In the genomic region with DNA sequence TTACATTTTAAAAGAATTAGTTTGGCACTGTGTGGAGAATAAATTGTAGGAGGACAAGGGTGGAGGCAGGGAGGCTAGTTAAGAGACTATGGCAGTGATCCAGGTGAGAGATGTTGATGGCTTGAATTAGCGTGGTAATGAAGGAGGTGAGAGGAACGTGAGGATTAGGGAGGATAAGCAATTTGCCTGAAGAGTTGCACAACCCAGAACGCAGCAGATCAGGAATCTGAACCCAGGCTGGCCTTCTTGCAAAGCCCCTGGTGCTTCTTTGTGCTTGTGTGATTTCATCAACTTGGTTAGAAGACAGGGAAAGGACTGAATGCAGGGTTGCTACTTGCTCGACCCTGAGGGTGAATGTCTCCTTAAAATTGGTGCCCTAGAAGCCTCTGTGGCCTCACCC, we compare ENCODE assay signal across 15 cellular contexts. TPM values are rescaled to one million over a fixed set of nuclear protein-coding genes. Genes with fewer than 3 reads are reported as not detected.
A peak's percentile ranks its signal among the peaks of the same experiment; 100 is the strongest.
DNase-seq lines count a peak whose midpoint lies in the region; ATAC-seq and TF ChIP-seq lines count a peak whose summit lies in the region.
"Had no signal": no experiment of that assay in that cellular context is flagged by ENCODE, and none has a peak within 500 bp of the region (broad histone marks: within the 10 kb centered on the region; RNA-seq: fewer than 3 reads in every experiment).

No MANE protein-coding gene starts in this region.

- H3K4me2 ChIP-seq in hepatocyte: no peak overlapping the region
- H3K4me2 ChIP-seq: BLaER1, GM23338 had no signal

- no peaks in the 10 kb centered on the region for H3K79me2 ChIP-seq in hepatocyte

- no peaks in the 10 kb centered on the region for H3K9me3 ChIP-seq in HUES64 (ENCODE audit: insufficient read depth, low read depth, low read length)
- no peaks in the 10 kb centered on the region for H3K9me3 ChIP-seq in WERI-Rb-1 (ENCODE audit: severe bottlenecking)
- H3K9me3 ChIP-seq in hepatocyte (ENCODE audit: low read depth): no peaks in the 10 kb centered on the region
- H3K9me3 ChIP-seq: BLaER1, Caco-2 had no signal

- no peaks in the 10 kb centered on the region for H3K27me3 ChIP-seq in HUES64 (ENCODE audit: insufficient read depth, low read length)
- H3K27me3 ChIP-seq in WERI-Rb-1 (ENCODE audit: insufficient read depth, low read depth, severe bottlenecking): no peaks in the 10 kb centered on the region
- H3K27me3 ChIP-seq in hepatocyte: no peaks in the 10 kb centered on the region
- H3K27me3 ChIP-seq: BLaER1 had no signal

- H3K4me3 ChIP-seq in HUES64 (ENCODE audit: low read length): no peak overlapping the region
- no peak overlapping the region for H3K4me3 ChIP-seq in WERI-Rb-1 (ENCODE audit: low read depth, low read length)
- no peak overlapping the region for H3K4me3 ChIP-seq in hepatocyte
- H3K4me3 ChIP-seq: BLaER1, GM23338 had no signal

- H3K9me2 ChIP-seq in hepatocyte (replicated peaks; ENCODE audit: insufficient read depth): no peaks in the 10 kb centered on the region

- no peak for ATAC-seq in GM21515 (IDR thresholded peaks at IDR 0.05; ENCODE audit: unreplicated experiment)
- ATAC-seq: GM23338 had no signal

- H3K27ac ChIP-seq in HUES64 (ENCODE audit: low read depth, low read length) (no peak overlapping the region), WERI-Rb-1 (no peak overlapping the region; the same call in 1 of the 2 replicates), hepatocyte (no peak overlapping the region)
- H3K27ac ChIP-seq: BLaER1 had no signal

- DNase-seq in SIG-M5 treated with dmso at 0.1 percent for 504 hours (lab: John Stamatoyannopoulos, UW; ENCODE audit: unreplicated experiment) (peak; percentile 13), SIG-M5 (lab: John Stamatoyannopoulos, UW) (no peak), WERI-Rb-1 (peak; percentile 24), iris pigment epithelial cell (ENCODE audit: low read depth) (peak; percentile 32), hepatocyte (ENCODE audit: low spot score) (no peak)
- DNase-seq: 8988T; AML-193; Caco-2; CD8-positive, alpha-beta memory T cell; DMS53; H9 had no signal

- WGBS in HUES64: 80% methylated on average over 4 of the region's 4 CpGs
- WGBS in hepatocyte (ENCODE audit: low lambda C conversion rate, missing lambda C conversion rate): 61% methylated on average over 4 of the region's 4 CpGs

- H3K4me1 ChIP-seq in HUES64 (ENCODE audit: insufficient read depth, low read length) (no peaks in the 10 kb centered on the region), hepatocyte (ENCODE audit: insufficient read depth) (no peaks in the 10 kb centered on the region)
- H3K4me1 ChIP-seq: Caco-2 had no signal

- TF ChIP-seq CTCF in WERI-Rb-1 (IDR thresholded peaks at IDR 0.05; ENCODE audit: low read depth, low read length) (no peak), hepatocyte (IDR thresholded peaks at IDR 0.05; ENCODE audit: poor library complexity) (no peak)

- H4K20me1 ChIP-seq in hepatocyte (ENCODE audit: insufficient read depth, poor library complexity, severe bottlenecking): no peaks in the 10 kb centered on the region

- H2AFZ ChIP-seq in hepatocyte: no peak overlapping the region
- H2AFZ ChIP-seq: GM23338 had no signal

- H3K9ac ChIP-seq in HUES64 (ENCODE audit: low read depth, low read length): 0 out of 2 replicates have a peak overlapping the region, but pooled peaks have one; percentile 9
- H3K9ac ChIP-seq: BLaER1 had no signal

- no peaks in the 10 kb centered on the region for H3K36me3 ChIP-seq in HUES64 (ENCODE audit: insufficient read depth, low read length)
- peaks cover 2% of the 10 kb centered on the region; the same call in 1 of the 2 replicates for H3K36me3 ChIP-seq in WERI-Rb-1
- no peaks in the 10 kb centered on the region for H3K36me3 ChIP-seq in hepatocyte (replicated peaks; ENCODE audit: insufficient read depth, low read depth)

RNA-seq across cellular contexts. Expression of gene SCAMP1, which starts 6.9 kb away (rescaled TPM):
- 23.0 TPM for polyA plus RNA-seq in HUES64 (2013, experiment 1 of 2)
- polyA plus RNA-seq in HUES64 (2013, experiment 2 of 2): 28.7 TPM
- 39.9 and 47.6 TPM in 2 replicates for total RNA-seq in hepatocyte
- 17.9 and 22.4 TPM in 2 replicates for polyA plus RNA-seq in hepatocyte

RNA-seq across cellular contexts. Expression of gene AP3B1, which starts 59.0 kb away (rescaled TPM):
- polyA plus RNA-seq in HUES64 (2013, experiment 1 of 2): 45.4 TPM
- polyA plus RNA-seq in HUES64 (2013, experiment 2 of 2): 51.3 TPM
- total RNA-seq in hepatocyte: 41.4 and 42.4 TPM in 2 replicates
- polyA plus RNA-seq in hepatocyte: 25.4 and 29.4 TPM in 2 replicates

Comparison
In these comparisons a context has a peak if more than half of its experiments do, and no peak if none do; other contexts are left out.
1. DNase-seq: peak in SIG-M5 treated with dmso at 0.1 percent for 504 hours (single experiment), WERI-Rb-1 (single experiment) and iris pigment epithelial cell (single experiment); none in SIG-M5 (single experiment) and hepatocyte (single experiment).